ENCODE assay signal across 25 cellular contexts in genomic region chr22:48931452-48931851, GRCh38.
A peak's percentile ranks its signal among the peaks of the same experiment; 100 is the strongest.
DNase-seq lines count a peak whose midpoint lies in the region; ATAC-seq, FAIRE-seq and TF ChIP-seq lines count a peak whose summit lies in the region.
"Had no signal": no experiment of that assay in that cellular context is flagged by ENCODE, and none has a peak within 500 bp of the region (broad histone marks: within the 10 kb centered on the region; RNA-seq: fewer than 3 reads in every experiment).

No MANE protein-coding gene starts in this region.

- TF ChIP-seq CTCF in osteocyte (IDR thresholded peaks at IDR 0.05) (no peak), D721Med (IDR thresholded peaks at IDR 0.05; ENCODE audit: insufficient read depth, missing control alignments) (no peak)

- ATAC-seq in stimulated activated naive CD8-positive, alpha-beta T cell treated with anti-CD3 and anti-CD28 coated beads, Interleukin-15, amount 100 ng/mL, for 72 hours, result no peak
- ATAC-seq: PC-3, SK-N-SH treated with all-trans-retinoic acid at 6 μM for 48 hours had no signal

- peaks cover 76% of the 10 kb centered on the region for H3K27me3 Mint-ChIP-seq in activated T-cell treated with anti-CD3 and anti-CD28 coated beads, Interleukin-2, amount 50 U/mL, for 24 hours
- H3K27me3 Mint-ChIP-seq in osteocyte (ENCODE audit: unreplicated experiment), result peaks cover 11% of the 10 kb centered on the region
- H3K27me3 Mint-ChIP-seq in stimulated activated naive CD8-positive, alpha-beta T cell treated with anti-CD3 and anti-CD28 coated beads, Interleukin-15, amount 100 ng/mL, for 72 hours, result peaks cover 27% of the 10 kb centered on the region

- H3K4me1 Mint-ChIP-seq in activated T-cell treated with anti-CD3 and anti-CD28 coated beads, Interleukin-2, amount 50 U/mL, for 24 hours (ENCODE audit: low read depth), result no peaks in the 10 kb centered on the region
- no peaks in the 10 kb centered on the region for H3K4me1 Mint-ChIP-seq in osteocyte (ENCODE audit: unreplicated experiment)
- no peaks in the 10 kb centered on the region for H3K4me1 Mint-ChIP-seq in stimulated activated naive CD8-positive, alpha-beta T cell treated with anti-CD3 and anti-CD28 coated beads, Interleukin-15, amount 100 ng/mL, for 72 hours
- H3K4me1 Mint-ChIP-seq: CD4-positive, CD25-positive, alpha-beta regulatory T cell had no signal

- peaks cover 13% of the 10 kb centered on the region for H3K9me3 Mint-ChIP-seq in activated T-cell treated with anti-CD3 and anti-CD28 coated beads, Interleukin-2, amount 50 U/mL, for 24 hours
- peaks cover 20% of the 10 kb centered on the region for H3K9me3 Mint-ChIP-seq in osteocyte (ENCODE audit: unreplicated experiment)
- H3K9me3 Mint-ChIP-seq in stimulated activated naive CD8-positive, alpha-beta T cell treated with anti-CD3 and anti-CD28 coated beads, Interleukin-15, amount 100 ng/mL, for 72 hours, result peaks cover 7 to 8% of the 10 kb centered on the region in 2 donors

- no peak for FAIRE-seq in D721Med (lab: Jason Lieb, UNC)
- FAIRE-seq: A204.1, GM12892 had no signal

- H3K27ac Mint-ChIP-seq in activated T-cell treated with anti-CD3 and anti-CD28 coated beads, Interleukin-2, amount 50 U/mL, for 24 hours, result no peak overlapping the region
- H3K27ac Mint-ChIP-seq in osteocyte (ENCODE audit: unreplicated experiment), result no peak overlapping the region
- H3K27ac Mint-ChIP-seq in stimulated activated naive CD8-positive, alpha-beta T cell treated with anti-CD3 and anti-CD28 coated beads, Interleukin-15, amount 100 ng/mL, for 72 hours, result no peak overlapping the region
- H3K27ac Mint-ChIP-seq: CD4-positive, CD25-positive, alpha-beta regulatory T cell had no signal

- DNase-seq in activated T-cell treated with anti-CD3 and anti-CD28 coated beads, Interleukin-2, amount 50 U/mL, for 24 hours, result peak; percentile 15
- no peak for DNase-seq in activated T-cell treated with anti-CD3 and anti-CD28 coated beads, Interleukin-2, amount 50 U/mL, for 1 hour
- DNase-seq in NCI-H524 (lab: John Stamatoyannopoulos, UW), result peak; percentile 62 to 88
- peak; percentile 44 for DNase-seq in osteocyte (ENCODE audit: extremely low spot score, unreplicated experiment)
- DNase-seq in kidney tubule cell (ENCODE audit: low spot score), result no peak
- DNase-seq in stimulated activated naive CD8-positive, alpha-beta T cell treated with anti-CD3 and anti-CD28 coated beads, Interleukin-15, amount 100 ng/mL, for 72 hours, result no peak
- DNase-seq in D721Med (ENCODE audit: insufficient read length, low spot score), result no peak
- DNase-seq: CD4-positive, CD25-positive, alpha-beta regulatory T cell; DMS79 treated with DMSO at 0.1 percent for 48 hours; GF-D8; GOT3; HCEC 1CT; IMR-90; KG1; MG63; NCI-H187; NCI-H2081 treated with DMSO at 0.1 percent for 48 hours; NCI-H526; NCI-H82; NK-92 treated with Interleukin-12 subunit alpha and Interleukin-12 subunit beta, amount 100 ng/mL, for 24 hours; PC-3; SJCRH30 had no signal

- H3K4me3 Mint-ChIP-seq in activated T-cell treated with anti-CD3 and anti-CD28 coated beads, Interleukin-2, amount 50 U/mL, for 24 hours, result no peak overlapping the region
- H3K4me3 Mint-ChIP-seq in osteocyte (ENCODE audit: unreplicated experiment), result no peak overlapping the region
- no peak overlapping the region for H3K4me3 Mint-ChIP-seq in stimulated activated naive CD8-positive, alpha-beta T cell treated with anti-CD3 and anti-CD28 coated beads, Interleukin-15, amount 100 ng/mL, for 72 hours
- H3K4me3 Mint-ChIP-seq: CD4-positive, CD25-positive, alpha-beta regulatory T cell had no signal

- no peaks in the 10 kb centered on the region for H3K36me3 Mint-ChIP-seq in activated T-cell treated with anti-CD3 and anti-CD28 coated beads, Interleukin-2, amount 50 U/mL, for 24 hours (ENCODE audit: low read depth)
- peaks cover 3% of the 10 kb centered on the region for H3K36me3 Mint-ChIP-seq in osteocyte (ENCODE audit: unreplicated experiment)
- H3K36me3 Mint-ChIP-seq: CD4-positive, CD25-positive, alpha-beta regulatory T cell had no signal

Comparison
In these comparisons a context has a peak if more than half of its experiments do, and no peak if none do; other contexts are left out.
1. DNase-seq: peak in activated T-cell treated with anti-CD3 and anti-CD28 coated beads, Interleukin-2, amount 50 U/mL, for 24 hours (single experiment), NCI-H524 (2 of 2) and osteocyte (single experiment); none in activated T-cell treated with anti-CD3 and anti-CD28 coated beads, Interleukin-2, amount 50 U/mL, for 1 hour (single experiment), kidney tubule cell (single experiment), stimulated activated naive CD8-positive, alpha-beta T cell treated with anti-CD3 and anti-CD28 coated beads, Interleukin-15, amount 100 ng/mL, for 72 hours (0 of 2) and D721Med (single experiment).